Comparison of ENCODE assay signal across 1 cellular context in the genomic region with DNA sequence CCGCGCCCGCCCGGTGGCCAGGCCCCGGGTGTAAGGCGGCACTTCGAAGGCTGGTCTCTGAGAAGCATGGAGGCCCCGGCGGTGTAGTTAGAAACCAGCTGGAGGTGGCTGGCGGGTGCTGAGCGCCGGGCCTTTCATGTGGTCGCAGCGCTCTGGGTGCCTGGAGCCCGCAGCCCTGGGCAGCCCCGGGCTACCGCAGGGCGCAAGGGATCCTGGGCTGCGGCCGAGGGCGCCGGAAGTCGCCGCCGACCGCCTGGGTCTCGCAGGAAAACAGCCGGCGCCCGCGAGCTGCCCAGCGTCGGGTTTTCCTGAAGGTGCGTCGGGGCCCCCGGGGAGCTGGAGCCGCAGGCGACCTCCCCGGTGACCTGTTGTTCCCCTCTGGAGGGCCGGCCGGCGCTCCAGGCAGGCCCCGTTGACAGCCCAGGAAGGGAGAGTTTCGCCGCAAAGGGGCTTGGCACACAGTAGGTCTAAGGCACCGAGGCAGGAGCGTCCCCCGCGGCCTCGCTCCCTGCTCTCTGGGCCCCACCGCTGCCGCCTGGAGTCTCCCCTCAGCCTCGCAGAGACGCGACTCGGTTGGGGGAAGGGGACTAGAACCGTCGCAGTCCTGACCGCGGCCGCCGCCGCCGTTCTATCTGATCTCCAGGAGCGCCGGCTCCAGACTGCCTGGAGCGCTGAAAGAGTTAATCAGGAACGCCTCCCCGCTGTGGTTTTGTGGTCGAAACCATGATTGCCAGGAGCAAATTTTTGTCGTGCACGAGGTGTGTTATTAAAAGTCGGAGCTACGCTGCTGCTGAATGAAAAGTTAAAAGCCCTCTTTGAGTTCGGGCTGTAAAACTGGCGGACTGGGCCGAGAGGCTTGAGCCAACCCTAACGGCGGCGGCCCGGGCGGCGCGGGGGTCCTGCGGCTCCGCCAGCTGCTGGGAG.
TF ChIP-seq lines count a peak whose summit lies in the region.

No MANE protein-coding gene starts in this region.

TF ChIP-seq in K562, 482 proteins besides CTCF, POLR2A, EP300 and RAD21 (continued from another document and continues in another):
- TF ChIP-seq E2F8 (IDR thresholded peaks at IDR 0.05; ENCODE audit: low read depth, partially characterized antibody): no peak
- TF ChIP-seq ELK3 (CRISPR knock-in tag; IDR thresholded peaks at IDR 0.05): no peak
- TF ChIP-seq CREM (IDR thresholded peaks at IDR 0.05; ENCODE audit: low read depth): peak; percentile 68; the same call in 1 of the 2 replicates
- no peak for TF ChIP-seq SMAD3 (CRISPR knock-in tag; conservative IDR thresholded peaks at IDR 0.05)
- 0 out of 2 replicates have a peak, but pooled peaks have one; percentile 4 for TF ChIP-seq CHD2 (IDR thresholded peaks at IDR 0.05; ENCODE audit: low read depth, low read length)
- no peak for TF ChIP-seq ZBTB2 (IDR thresholded peaks at IDR 0.05)
- no peak for TF ChIP-seq ZNF146 (CRISPR knock-in tag; IDR thresholded peaks at IDR 0.05; ENCODE audit: unreplicated experiment)
- peak; percentile 56; the same call in 1 of the 2 replicates for TF ChIP-seq PHF8 (IDR thresholded peaks at IDR 0.05; ENCODE audit: borderline replicate concordance, low read length)
- peak; percentile 59 for TF ChIP-seq JUND (IDR thresholded peaks at IDR 0.05; ENCODE audit: borderline replicate concordance, low read depth, low read length)
- no peak; the same call in 2 of the 3 replicates for TF ChIP-seq JUND (tag; IDR thresholded peaks at IDR 0.05; ENCODE audit: borderline replicate concordance, low read depth, low read length)
- no peak for TF ChIP-seq NR3C1 (CRISPR knock-in tag; IDR thresholded peaks at IDR 0.05)
- peak; percentile 65 for TF ChIP-seq CBFA2T3 (IDR thresholded peaks at IDR 0.05)
- 0 out of 4 replicates have a peak, but pooled peaks of 1 of the 2 experiments have one; percentile 15 for TF ChIP-seq ZMIZ1 (IDR thresholded peaks at IDR 0.05; ENCODE audit: low read depth in 2 of 2, low read length in 2 of 2)
- TF ChIP-seq DPF2 (IDR thresholded peaks at IDR 0.05): peak; percentile 77
- TF ChIP-seq FOSL1 (tag; conservative IDR thresholded peaks at IDR 0.05): 0 out of 2 replicates have a peak, but pooled peaks have one; percentile 36
- no peak for TF ChIP-seq THRB (CRISPR knock-in tag; conservative IDR thresholded peaks at IDR 0.05)
- no peak for TF ChIP-seq SUPT5H (IDR thresholded peaks at IDR 0.05)
- TF ChIP-seq BRCA1 (IDR thresholded peaks at IDR 0.05): no peak
- no peak for TF ChIP-seq BRCA1 (CRISPR knock-in tag; IDR thresholded peaks at IDR 0.05)
- TF ChIP-seq TCF3 (CRISPR knock-in tag; IDR thresholded peaks at IDR 0.05): peak; percentile 55
- TF ChIP-seq ERF (CRISPR knock-in tag; IDR thresholded peaks at IDR 0.05): 0 out of 2 replicates have a peak, but pooled peaks have one; percentile 21
- TF ChIP-seq, protein P1, sequence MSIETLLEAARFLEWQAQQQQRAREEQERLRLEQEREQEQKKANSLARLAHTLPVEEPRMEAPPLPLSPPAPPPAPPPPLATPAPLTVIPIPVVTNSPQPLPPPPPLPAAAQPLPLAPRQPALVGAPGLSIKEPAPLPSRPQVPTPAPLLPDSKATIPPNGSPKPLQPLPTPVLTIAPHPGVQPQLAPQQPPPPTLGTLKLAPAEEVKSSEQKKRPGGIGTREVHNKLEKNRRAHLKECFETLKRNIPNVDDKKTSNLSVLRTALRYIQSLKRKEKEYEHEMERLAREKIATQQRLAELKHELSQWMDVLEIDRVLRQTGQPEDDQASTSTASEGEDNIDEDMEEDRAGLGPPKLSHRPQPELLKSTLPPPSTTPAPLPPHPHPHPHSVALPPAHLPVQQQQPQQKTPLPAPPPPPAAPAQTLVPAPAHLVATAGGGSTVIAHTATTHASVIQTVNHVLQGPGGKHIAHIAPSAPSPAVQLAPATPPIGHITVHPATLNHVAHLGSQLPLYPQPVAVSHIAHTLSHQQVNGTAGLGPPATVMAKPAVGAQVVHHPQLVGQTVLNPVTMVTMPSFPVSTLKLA (conservative IDR thresholded peaks at IDR 0.05): peak in 1 of 2 experiments; percentile 51; a peak in 1 of 4 replicates
- peak; percentile 25 for TF ChIP-seq HNRNPLL (IDR thresholded peaks at IDR 0.05; ENCODE audit: low read depth, low read length, poor library complexity, severe bottlenecking)
- peak; percentile 24; the same call in 1 of the 2 replicates for TF ChIP-seq PKNOX1 (IDR thresholded peaks at IDR 0.05)
- TF ChIP-seq BHLHE40 (IDR thresholded peaks at IDR 0.05; ENCODE audit: low read length): peak; percentile 79
- TF ChIP-seq ESRRA (IDR thresholded peaks at IDR 0.05; ENCODE audit: borderline replicate concordance, low read depth): peak; percentile 97; the same call in 1 of the 2 replicates
- TF ChIP-seq SPI1 (IDR thresholded peaks at IDR 0.05; ENCODE audit: borderline replicate concordance, low read depth, low read length): 0 out of 2 replicates have a peak, but pooled peaks have one; percentile 6
- TF ChIP-seq TEAD1 (CRISPR knock-in tag; IDR thresholded peaks at IDR 0.05): peak; percentile 59 to 81; a peak in 2 of 4 replicates
- TF ChIP-seq HMG20B (CRISPR knock-in tag; IDR thresholded peaks at IDR 0.05): no peak
- TF ChIP-seq, protein P2, sequence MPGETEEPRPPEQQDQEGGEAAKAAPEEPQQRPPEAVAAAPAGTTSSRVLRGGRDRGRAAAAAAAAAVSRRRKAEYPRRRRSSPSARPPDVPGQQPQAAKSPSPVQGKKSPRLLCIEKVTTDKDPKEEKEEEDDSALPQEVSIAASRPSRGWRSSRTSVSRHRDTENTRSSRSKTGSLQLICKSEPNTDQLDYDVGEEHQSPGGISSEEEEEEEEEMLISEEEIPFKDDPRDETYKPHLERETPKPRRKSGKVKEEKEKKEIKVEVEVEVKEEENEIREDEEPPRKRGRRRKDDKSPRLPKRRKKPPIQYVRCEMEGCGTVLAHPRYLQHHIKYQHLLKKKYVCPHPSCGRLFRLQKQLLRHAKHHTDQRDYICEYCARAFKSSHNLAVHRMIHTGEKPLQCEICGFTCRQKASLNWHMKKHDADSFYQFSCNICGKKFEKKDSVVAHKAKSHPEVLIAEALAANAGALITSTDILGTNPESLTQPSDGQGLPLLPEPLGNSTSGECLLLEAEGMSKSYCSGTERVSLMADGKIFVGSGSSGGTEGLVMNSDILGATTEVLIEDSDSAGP (CRISPR knock-in tag; IDR thresholded peaks at IDR 0.05): no peak
- TF ChIP-seq WHSC1 (IDR thresholded peaks at IDR 0.05; ENCODE audit: low read length): no peak
- peak; percentile 39; the same call in 1 of the 2 replicates for TF ChIP-seq ZFX (CRISPR knock-in tag; IDR thresholded peaks at IDR 0.05)
- peak; percentile 86 for TF ChIP-seq HDAC2 (IDR thresholded peaks at IDR 0.05)
- no peak for TF ChIP-seq TGIF2 (CRISPR knock-in tag; IDR thresholded peaks at IDR 0.05)
- TF ChIP-seq, protein P3, sequence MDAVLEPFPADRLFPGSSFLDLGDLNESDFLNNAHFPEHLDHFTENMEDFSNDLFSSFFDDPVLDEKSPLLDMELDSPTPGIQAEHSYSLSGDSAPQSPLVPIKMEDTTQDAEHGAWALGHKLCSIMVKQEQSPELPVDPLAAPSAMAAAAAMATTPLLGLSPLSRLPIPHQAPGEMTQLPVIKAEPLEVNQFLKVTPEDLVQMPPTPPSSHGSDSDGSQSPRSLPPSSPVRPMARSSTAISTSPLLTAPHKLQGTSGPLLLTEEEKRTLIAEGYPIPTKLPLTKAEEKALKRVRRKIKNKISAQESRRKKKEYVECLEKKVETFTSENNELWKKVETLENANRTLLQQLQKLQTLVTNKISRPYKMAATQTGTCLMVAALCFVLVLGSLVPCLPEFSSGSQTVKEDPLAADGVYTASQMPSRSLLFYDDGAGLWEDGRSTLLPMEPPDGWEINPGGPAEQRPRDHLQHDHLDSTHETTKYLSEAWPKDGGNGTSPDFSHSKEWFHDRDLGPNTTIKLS (IDR thresholded peaks at IDR 0.05; ENCODE audit: borderline replicate concordance, low read depth): peak; percentile 45; the same call in 1 of the 2 replicates
- TF ChIP-seq SOX6 (IDR thresholded peaks at IDR 0.05): 0 out of 2 replicates have a peak, but pooled peaks have one; percentile 31
- peak; percentile 39; the same call in 1 of the 2 replicates for TF ChIP-seq PML (IDR thresholded peaks at IDR 0.05; ENCODE audit: low read length)
- TF ChIP-seq CREB1 (IDR thresholded peaks at IDR 0.05): no peak
- TF ChIP-seq CREB1 (CRISPR knock-in tag; IDR thresholded peaks at IDR 0.05): peak; percentile 34; the same call in 1 of the 2 replicates
- TF ChIP-seq MYNN (IDR thresholded peaks at IDR 0.05): peak; percentile 96
- TF ChIP-seq MYNN (CRISPR knock-in tag; IDR thresholded peaks at IDR 0.05): peak; percentile 87
- TF ChIP-seq POLR2AphosphoS5 (IDR thresholded peaks at IDR 0.05; ENCODE audit: control insufficient read depth, insufficient read depth, low read depth, low read length): no peak
- TF ChIP-seq SMAD2 (IDR thresholded peaks at IDR 0.05; ENCODE audit: low read depth, low read length): no peak
